Comparison of ENCODE assay signal across 8 cellular contexts in the genomic region with DNA sequence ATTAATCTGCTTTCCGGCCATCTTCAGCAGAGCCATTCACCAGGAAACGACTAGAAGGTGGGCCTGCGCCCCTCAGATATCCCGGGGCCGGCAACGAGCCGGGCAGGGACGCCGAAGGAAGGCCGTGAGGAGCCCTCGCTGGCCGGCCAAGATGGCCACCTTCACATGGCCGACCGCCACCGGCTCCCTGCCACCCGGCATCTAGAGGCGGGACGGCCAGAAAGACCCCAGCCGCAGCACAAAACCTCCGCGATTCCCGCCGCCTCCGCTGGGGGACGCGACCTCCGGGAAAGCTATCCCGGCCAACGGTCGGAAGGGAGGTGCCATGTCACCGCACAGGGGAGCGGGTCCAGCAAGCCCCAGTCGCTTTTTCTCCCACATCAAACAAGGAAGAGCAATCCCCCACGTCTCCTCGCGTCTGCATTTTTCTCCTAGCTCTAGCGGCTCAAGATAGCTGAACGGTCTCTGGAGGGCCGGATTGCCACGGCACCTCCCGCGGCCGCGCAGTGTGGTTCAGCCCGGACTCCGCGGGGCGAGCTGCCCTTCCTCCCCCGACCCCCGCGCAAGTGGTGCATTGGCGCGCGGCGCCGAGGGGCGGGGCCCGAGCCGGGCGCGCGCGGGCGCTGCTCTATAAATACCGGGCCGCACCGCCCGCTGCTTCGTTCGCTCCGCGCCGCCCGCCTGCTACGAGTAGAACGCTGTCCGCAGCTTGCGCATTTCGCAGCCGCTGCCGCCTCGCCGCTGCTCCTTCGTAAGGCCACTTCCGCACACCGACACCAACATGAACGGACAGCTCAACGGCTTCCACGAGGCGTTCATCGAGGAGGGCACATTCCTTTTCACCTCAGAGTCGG. TPM values are rescaled to one million over a fixed set of nuclear protein-coding genes. Genes with fewer than 3 reads are reported as not detected.
DNase-seq lines count a peak whose midpoint lies in the region; ATAC-seq and TF ChIP-seq lines count a peak whose summit lies in the region.

A gene (plus strand): TSS at position 662 of the 854 bp plus-strand sequence. CDS start 120 bp downstream, at position 782.

- DNase-seq in GM19240 (ENCODE audit: insufficient read length, low spot score), result peak; percentile 70
- peak; percentile 64 for DNase-seq in NCI-H524 treated with DMSO at 0.1 percent for 48 hours (lab: John Stamatoyannopoulos, UW)
- peak; percentile 94 for DNase-seq in activated CD4-positive, alpha-beta T cell treated with anti-CD3 and anti-CD28 coated beads for 48 hours
- DNase-seq in colonic mucosa, result peak; percentile 94
- peak; percentile 95 for DNase-seq in left lobe of liver (ENCODE audit: low spot score)
- peak; percentile 85 for DNase-seq in stimulated activated CD4-positive, alpha-beta T cell treated with anti-CD3 and anti-CD28 coated beads, Interleukin-2, amount 100 ng/mL, for 4 hours (ENCODE audit: low read depth)

- peak; percentile 49 for TF ChIP-seq CTCF in colonic mucosa (IDR thresholded peaks at IDR 0.05)

- H3K27me3 ChIP-seq in BLaER1, result no peaks in the 10 kb centered on the region
- no peaks in the 10 kb centered on the region for H3K27me3 ChIP-seq in colonic mucosa

- H3K27ac ChIP-seq in BLaER1 (peak within 1 kb of the TSS; percentile 100), colonic mucosa (peak within 1 kb of the TSS; percentile 96)

- peak within 1 kb of the TSS; percentile 73 for H3K4me3 ChIP-seq in BLaER1
- peak within 1 kb of the TSS; percentile 69 for H3K4me3 ChIP-seq in colonic mucosa

- H3K4me2 ChIP-seq in BLaER1, result peak within 1 kb of the TSS; percentile 93

- intact Hi-C loops in colonic mucosa (cut with DNase I), result no loop called here

- H3K4me1 ChIP-seq in BLaER1 (peaks cover 68% of the 10 kb centered on the region), colonic mucosa (peaks cover 8% of the 10 kb centered on the region)

- H3K36me3 ChIP-seq in BLaER1 (peaks cover 40% of the 10 kb centered on the region), colonic mucosa (peaks cover 16% of the 10 kb centered on the region)

- peak within 1 kb of the TSS; percentile 100 for H3K9ac ChIP-seq in BLaER1
- H3K9ac ChIP-seq in colonic mucosa (ENCODE audit: low read depth in 2 of 2, low read length in 2 of 2), result peak within 1 kb of the TSS; percentile 90 to 99

- H4K20me1 ChIP-seq in BLaER1, result peaks cover 46% of the 10 kb centered on the region

- H3K9me3 ChIP-seq in BLaER1, result no peaks in the 10 kb centered on the region
- no peaks in the 10 kb centered on the region for H3K9me3 ChIP-seq in colonic mucosa

- peak; percentile 67 for ATAC-seq in HG03460 (IDR thresholded peaks at IDR 0.05; ENCODE audit: unreplicated experiment)
- peak; percentile 86 for ATAC-seq in left lobe of liver

RNA-seq across cellular contexts. Expression of the gene that starts here (rescaled TPM):
- total RNA-seq in colonic mucosa (100 to 1,000 TPM; 105 to 156 TPM), left lobe of liver (76.6 TPM)

Comparison
In these comparisons a context has a peak if more than half of its experiments do, and no peak if none do; other contexts are left out.
1. Peak in every context shown above with its lines: DNase-seq, ATAC-seq, H3K4me3 ChIP-seq and H3K27ac ChIP-seq.